23 cellular contexts compared by ENCODE assay signal in genomic region chr2:157217409-157217808, GRCh38. TPM values are rescaled to one million over a fixed set of nuclear protein-coding genes. Genes with fewer than 3 reads are reported as not detected.
DNase-seq lines count a peak whose midpoint lies in the region; ATAC-seq, FAIRE-seq and TF ChIP-seq lines count a peak whose summit lies in the region.
"Had no signal": no experiment of that assay in that cellular context is flagged by ENCODE, and none has a peak within 500 bp of the region (broad histone marks: within the 10 kb centered on the region; RNA-seq: fewer than 3 reads in every experiment).

No MANE protein-coding gene starts in this region.

- H3K79me2 ChIP-seq in K562 (ENCODE audit: control insufficient read depth, insufficient read depth, low read length), result no peaks in the 10 kb centered on the region

- TF ChIP-seq POLR2A in K562 (conservative IDR thresholded peaks at IDR 0.05), result no peak

- intact Hi-C loops in K562 (cut with micrococcal nuclease), result no loop called here

- H3K4me1 Mint-ChIP-seq in type B pancreatic cell (ENCODE audit: unreplicated experiment), result no peaks in the 10 kb centered on the region
- H3K4me1 Mint-ChIP-seq: CD14-positive monocyte; CD8-positive, alpha-beta memory T cell; H9 had no signal

- ATAC-seq in K562 (peak; percentile 30; the same call in 1 of the 3 replicates), HG03439 (IDR thresholded peaks at IDR 0.05; ENCODE audit: unreplicated experiment) (no peak)
- ATAC-seq: HCT116 had no signal

- no peaks in the 10 kb centered on the region; the same call in 2 of the 3 replicates for H3K36me3 ChIP-seq in K562 (ENCODE audit: control insufficient read depth, insufficient read depth, low read length)
- H3K36me3 ChIP-seq: BE2C; BLaER1 treated with 17β-estradiol and CSF1 and Interleukin-3, amounts not matched to agents 10 nM and 100 nM had no signal

- no peak overlapping the region for H3K4me3 ChIP-seq in K562
- H3K4me3 ChIP-seq: BLaER1 treated with 17β-estradiol and CSF1 and Interleukin-3, amounts not matched to agents 10 nM and 100 nM; GM23248 had no signal

- H3K4me3 Mint-ChIP-seq in type B pancreatic cell, result no peak overlapping the region
- H3K4me3 Mint-ChIP-seq: CD14-positive monocyte; CD4-positive, alpha-beta T cell; CD8-positive, alpha-beta memory T cell; H9 had no signal

- FAIRE-seq in K562 (lab: Jason Lieb, UNC), result no peak
- FAIRE-seq: A204.1, GM12892, H1 had no signal

- no peaks in the 10 kb centered on the region for H3K36me3 Mint-ChIP-seq in type B pancreatic cell
- H3K36me3 Mint-ChIP-seq: CD14-positive monocyte; CD8-positive, alpha-beta memory T cell had no signal

- in situ Hi-C loops in K562 (cut with MboI), result loop anchor here (25.0 kb wide), 1 partner anchor 880 kb away; the partner anchor contains the start of gene NR4A2

- TF ChIP-seq RAD21 in K562 (CRISPR knock-in tag; conservative IDR thresholded peaks at IDR 0.05 in 1 of 2, IDR thresholded peaks at IDR 0.05 in 1 of 2), result no peak

- no peak overlapping the region for H3K27ac ChIP-seq in K562 (ENCODE audit: extremely low read depth, low read depth, low read length)
- H3K27ac ChIP-seq: 22Rv1; BLaER1 treated with 17β-estradiol and CSF1 and Interleukin-3, amounts not matched to agents 10 nM and 100 nM; GM23248 had no signal

- BruUV-seq in K562 (replicated peaks; lab: Mats Ljungman, UMichigan), result no TSS peak

- no peaks in the 10 kb centered on the region for H3K9me1 ChIP-seq in K562 (ENCODE audit: control insufficient read depth, insufficient read depth, low read length)

- DNase-seq in NCI-H1694 treated with DMSO at 0.1 percent for 48 hours (lab: John Stamatoyannopoulos, UW) (peak; percentile 40), NCI-H1694 (lab: John Stamatoyannopoulos, UW) (no peak), K562 (ENCODE audit: extremely low read depth in 1 of 4, low spot score in 3 of 4) (no peak), type B pancreatic cell (ENCODE audit: extremely low spot score, unreplicated experiment) (no peak), D341Med (ENCODE audit: low spot score) (no peak)
- DNase-seq: AML-193; BE2C; CD4-positive, alpha-beta T cell; CD8-positive, alpha-beta memory T cell; DMS53; DMS79 treated with DMSO at 0.1 percent for 48 hours; GF-D8; GM23248; H9 had no signal

- no peaks in the 10 kb centered on the region for H3K9me3 ChIP-seq in K562 (replicated peaks; ENCODE audit: control insufficient read depth, insufficient read depth, low read depth, low read length)
- H3K9me3 ChIP-seq: BE2C; BLaER1 treated with 17β-estradiol and CSF1 and Interleukin-3, amounts not matched to agents 10 nM and 100 nM had no signal

- TF ChIP-seq EP300 in K562 (IDR thresholded peaks at IDR 0.05; ENCODE audit: low read length), result no peak

- H3K9me3 Mint-ChIP-seq in type B pancreatic cell, result no peaks in the 10 kb centered on the region
- H3K9me3 Mint-ChIP-seq: CD4-positive, alpha-beta T cell; H9 had no signal

- 82% methylated on average over 2 of the region's 2 CpGs for WGBS in K562 (ENCODE audit: insufficient coverage, low coverage, missing lambda C conversion rate)

- TF ChIP-seq CTCF in K562 (IDR thresholded peaks at IDR 0.05 in 2 of 3, conservative IDR thresholded peaks at IDR 0.05 in 1 of 3; ENCODE audit: insufficient read depth in 2 of 3, low read depth in 1 of 3, low read length in 3 of 3) (no peak), type B pancreatic cell (conservative IDR thresholded peaks at IDR 0.05) (peak; percentile 42)

- H3K9ac ChIP-seq in K562 (ENCODE audit: insufficient read depth in 1 of 2, low read depth in 2 of 2, low read length in 2 of 2), result no peak overlapping the region
- H3K9ac ChIP-seq: BLaER1 treated with 17β-estradiol and CSF1 and Interleukin-3, amounts not matched to agents 10 nM and 100 nM; GM23248 had no signal

- H3K4me1 ChIP-seq in K562 (replicated peaks in 1 of 2; ENCODE audit: control insufficient read depth in 2 of 2, insufficient read depth in 2 of 2, low read length in 2 of 2), result peaks cover 0 to 26% of the 10 kb centered on the region in 2 experiments; a peak in 2 of 5 replicates
- H3K4me1 ChIP-seq: BE2C; BLaER1 treated with 17β-estradiol and CSF1 and Interleukin-3, amounts not matched to agents 10 nM and 100 nM had no signal

- CTCF ChIA-PET in K562 (lab: Yijun Ruan, JAX; ENCODE audit: low intra/inter-chr PET ratio), result no interaction called here

- H2AFZ ChIP-seq in K562 (ENCODE audit: low read depth, low read length), result peak overlapping the region; percentile 15; the same call in 1 of the 2 replicates
- H2AFZ ChIP-seq: GM23248 had no signal

- H3K4me2 ChIP-seq in K562 (ENCODE audit: insufficient read depth, low read length), result no peak overlapping the region
- H3K4me2 ChIP-seq: BLaER1 treated with 17β-estradiol and CSF1 and Interleukin-3, amounts not matched to agents 10 nM and 100 nM had no signal

- H3K27ac Mint-ChIP-seq in type B pancreatic cell, result no peak overlapping the region
- H3K27ac Mint-ChIP-seq: CD14-positive monocyte; CD4-positive, alpha-beta T cell; CD8-positive, alpha-beta memory T cell; H9 had no signal

- no peaks in the 10 kb centered on the region for H3K27me3 Mint-ChIP-seq in type B pancreatic cell

- POLR2A ChIA-PET in K562 (lab: Yijun Ruan, JAX), result interaction anchor here (0.8 to 1.2 kb wide), 2 partner anchors 41 to 49 kb away, joined by 3 read pairs; no protein-coding TSS in a partner anchor

- H3K27me3 ChIP-seq in K562 (ENCODE audit: control insufficient read depth in 2 of 2, insufficient read depth in 2 of 2, low read length in 2 of 2), result no peaks in the 10 kb centered on the region
- H3K27me3 ChIP-seq: BE2C; BLaER1 treated with 17β-estradiol and CSF1 and Interleukin-3, amounts not matched to agents 10 nM and 100 nM had no signal

- H4K20me1 ChIP-seq in K562 (replicated peaks; ENCODE audit: control insufficient read depth, insufficient read depth, low read length), result no peaks in the 10 kb centered on the region
- H4K20me1 ChIP-seq: BLaER1 treated with 17β-estradiol and CSF1 and Interleukin-3, amounts not matched to agents 10 nM and 100 nM had no signal

TF ChIP-seq in K562, 482 proteins besides CTCF, POLR2A, EP300 and RAD21 (continues in another document):
- TF ChIP-seq ATF4 (CRISPR knock-in tag; IDR thresholded peaks at IDR 0.05) (no peak), ARHGAP35 (IDR thresholded peaks at IDR 0.05; ENCODE audit: partially characterized antibody) (no peak), SIX5 (IDR thresholded peaks at IDR 0.05; ENCODE audit: borderline replicate concordance in 1 of 2, insufficient read depth in 1 of 2, low read depth in 1 of 2, low read length in 2 of 2) (no peak), ZNF140 (CRISPR knock-in tag; IDR thresholded peaks at IDR 0.05) (no peak), ZFP36 (IDR thresholded peaks at IDR 0.05; ENCODE audit: low read depth, low read length, partially characterized antibody) (no peak), XRCC3 (IDR thresholded peaks at IDR 0.05) (no peak), HDAC2 (IDR thresholded peaks at IDR 0.05) (no peak), ZKSCAN8 (CRISPR knock-in tag; IDR thresholded peaks at IDR 0.05) (no peak), IRF2 (CRISPR knock-in tag; IDR thresholded peaks at IDR 0.05) (no peak), MYC (IDR thresholded peaks at IDR 0.05; ENCODE audit: low read depth, low read length) (no peak), MYC (CRISPR knock-in tag; IDR thresholded peaks at IDR 0.05; ENCODE audit: borderline replicate concordance, low read depth) (no peak), DACH1 (IDR thresholded peaks at IDR 0.05; ENCODE audit: partially characterized antibody) (no peak), NFATC3 (IDR thresholded peaks at IDR 0.05) (no peak), CREB3L1 (IDR thresholded peaks at IDR 0.05; ENCODE audit: borderline replicate concordance, low read depth) (no peak)

RNA-seq across cellular contexts. Expression of gene GALNT5, which starts 40.1 kb away (rescaled TPM):
- 52.3 and 110 TPM in 2 replicates for total RNA-seq in K562 (2011; cell fraction: chromatin; rRNA removed; ENCODE audit: low replicate concordance)
- total RNA-seq in K562 (2011; cell fraction: nucleolus; rRNA removed), result 48.4 and 54.3 TPM in 2 replicates
- 70.4 and 94.5 TPM in 2 replicates for total RNA-seq in K562 (2011; cell fraction: nucleoplasm; rRNA removed)
- total RNA-seq in K562 (2014; rRNA removed) (40.3 and 43.5 TPM in 2 replicates), K562 (2014; rRNA removed; fragmentation: Illumina TruSeq; extraction: Trizol) (68.9 and 78.4 TPM in 2 replicates), K562 (2015; rRNA removed; fragmentation: Illumina TruSeq; extraction: Trizol) (69.6 and 73.0 TPM in 2 replicates), K562 (2021) (47.4 and 54.7 TPM in 2 replicates), type B pancreatic cell (ENCODE audit: low replicate concordance) (1.7 and 2.6 TPM in 2 replicates)
- polyA plus RNA-seq in K562 (2011; rRNA removed) (49.8 and 58.3 TPM in 2 replicates), K562 (2014; fragmentation: Illumina TruSeq; extraction: Trizol) (56.3 and 62.6 TPM in 2 replicates), K562 (2014; fragmentation: Nextera tagmentation; extraction: Ambion mirVana) (10 to 100 TPM; 21.6 to 44.0 TPM), K562 (2014; rRNA removed) (39.3 and 45.2 TPM in 2 replicates)
- 11.2 and 20.2 TPM in 2 replicates for polyA plus RNA-seq in K562 (2011; cell fraction: cytosol; rRNA removed)
- polyA plus RNA-seq in K562 (2011; cell fraction: nucleus; rRNA removed), result 48.6 and 52.6 TPM in 2 replicates
- polyA plus RNA-seq in K562 (2012), result 26.9 and 40.5 TPM in 2 replicates
- 70.3 and 78.3 TPM in 2 replicates for polyA minus RNA-seq in K562 (2011; rRNA and poly(A)+ RNA removed)
- 25.0 and 30.6 TPM in 2 replicates for polyA minus RNA-seq in K562 (2011; cell fraction: cytosol; rRNA and poly(A)+ RNA removed)
- 52.2 and 95.1 TPM in 2 replicates for polyA minus RNA-seq in K562 (2011; cell fraction: nucleus; rRNA and poly(A)+ RNA removed)
- total RNA-seq: CD4-positive, alpha-beta T cell; CD8-positive, alpha-beta memory T cell; G401 had no signal
- polyA plus RNA-seq: CD14-positive monocyte; CD8-positive, alpha-beta memory T cell had no signal

Comparison
In these comparisons a context has a peak if more than half of its experiments do, and no peak if none do; other contexts are left out.
1. RNA of gene GALNT5, which starts 40.1 kb away (total RNA-seq): 40.3 to 110 TPM in K562; 1.7 to 2.6 TPM in type B pancreatic cell; every median in the first group is over 10 times any median in the second.